ENCODE assay signal across 1 cellular context in genomic region chr4:61540944-61541343, GRCh38.
TF ChIP-seq lines count a peak whose summit lies in the region.

No MANE protein-coding gene starts in this region.

TF ChIP-seq in SK-N-SH, 30 proteins besides CTCF, POLR2A, EP300 and RAD21 (continued from another document):
- TF ChIP-seq RCOR1 (IDR thresholded peaks at IDR 0.05; ENCODE audit: low read length): no peak
